26 cellular contexts compared by ENCODE assay signal in genomic region chr11:70445091-70445490, GRCh38. TPM values are rescaled to one million over a fixed set of nuclear protein-coding genes. Genes with fewer than 3 reads are reported as not detected.
DNase-seq lines count a peak whose midpoint lies in the region; ATAC-seq and TF ChIP-seq lines count a peak whose summit lies in the region.
"Had no signal": no experiment of that assay in that cellular context is flagged by ENCODE, and none has a peak within 500 bp of the region (broad histone marks: within the 10 kb centered on the region; RNA-seq: fewer than 3 reads in every experiment).

No MANE protein-coding gene starts in this region.

- H4K8ac ChIP-seq in IMR-90 (ENCODE audit: low read depth in 2 of 2, low read length in 2 of 2) (no peak overlapping the region), mesenchymal stem cell (ENCODE audit: low read length) (no peak overlapping the region)

- DNase-seq in IMR-90 (no peak), mesenchymal stem cell (no peak), posterior vena cava (ENCODE audit: low spot score) (peak; percentile 28), spleen (peak; percentile 4), immature natural killer cell (no peak), NCI-H2227 treated with DMSO at 0.1 percent for 48 hours (lab: John Stamatoyannopoulos, UW) (no peak)
- no peak for DNase-seq in stimulated activated naive CD4-positive, alpha-beta T cell treated with Interleukin-2 at 50 U/mL for 16 hours (lab: John Stamatoyannopoulos, UW)
- DNase-seq in activated CD8-positive, alpha-beta memory T cell treated with anti-CD3 and anti-CD28 coated beads, Interleukin-2, amount 50 U/mL, for 4 hours: no peak
- DNase-seq: 8988T; ACHN; BE2C; C1 segment of cervical spinal cord; CD4-positive, alpha-beta memory T cell; CD4-positive, CD25-positive, alpha-beta regulatory T cell; CD8-positive, alpha-beta memory T cell; COR-L47; DMS 273 treated with DMSO at 0.1 percent for 48 hours; DMS153; DMS53; DMS79; DND-41; EL; GDM1 had no signal

- CTCF ChIA-PET in IMR-90 (lab: Yijun Ruan, JAX): no interaction called here

- no peak for TF ChIP-seq RAD21 in IMR-90 (IDR thresholded peaks at IDR 0.05; ENCODE audit: low read length)

- H4K91ac ChIP-seq in IMR-90 (ENCODE audit: insufficient read depth, low read depth, low read length): no peak overlapping the region
- H4K91ac ChIP-seq in mesenchymal stem cell (ENCODE audit: low read length): no peak overlapping the region

- intact Hi-C loops in IMR-90 (cut with micrococcal nuclease) (loop anchor here (2.0 kb wide), 1 partner anchor 76 kb away; no protein-coding TSS in a partner anchor), posterior vena cava (cut with DNase I) (no loop called here), spleen (cut with DNase I; ENCODE audit: low total_unique reads) (no loop called here)

- no peak overlapping the region for H2BK120ac ChIP-seq in IMR-90 (ENCODE audit: low read depth, low read length)
- no peak overlapping the region for H2BK120ac ChIP-seq in mesenchymal stem cell (ENCODE audit: low read depth, low read length)

- H3K56ac ChIP-seq in IMR-90 (ENCODE audit: extremely low read depth, insufficient read depth, low read length): no peak overlapping the region

- H3K27ac Mint-ChIP-seq in immature natural killer cell: no peak overlapping the region
- H3K27ac Mint-ChIP-seq: CD14-positive monocyte; CD4-positive, alpha-beta memory T cell; CD4-positive, CD25-positive, alpha-beta regulatory T cell; CD8-positive, alpha-beta memory T cell had no signal

- POLR2A ChIA-PET in IMR-90 (lab: Charles Lee; ENCODE audit: unreplicated experiment): no interaction called here

- in situ Hi-C loops in IMR-90 (cut with MboI; ENCODE audit: low sequenced_read_pairs): no loop called here

- H2AK5ac ChIP-seq in IMR-90 (ENCODE audit: low read depth, low read length) (no peak overlapping the region), mesenchymal stem cell (ENCODE audit: low read length, severe bottlenecking) (peak overlapping the region; percentile 4)

- H3K4me1 Mint-ChIP-seq in immature natural killer cell: no peaks in the 10 kb centered on the region
- H3K4me1 Mint-ChIP-seq: CD4-positive, alpha-beta memory T cell; CD4-positive, CD25-positive, alpha-beta regulatory T cell; CD8-positive, alpha-beta memory T cell had no signal

- no peak overlapping the region for H2BK12ac ChIP-seq in mesenchymal stem cell (ENCODE audit: low read length in 2 of 2)

- no peak; the same call in 1 of the 2 replicates for ATAC-seq in IMR-90 (ENCODE audit: low read depth)
- ATAC-seq: GM12878 had no signal

- no peak overlapping the region for H2BK15ac ChIP-seq in IMR-90 (ENCODE audit: low read depth, low read length)
- H2BK15ac ChIP-seq in mesenchymal stem cell (ENCODE audit: low read depth, poor library complexity, severe bottlenecking): no peak overlapping the region

- H3K36me3 ChIP-seq in IMR-90 (ENCODE audit: control insufficient read depth, insufficient read depth, low read length): peaks cover 2% of the 10 kb centered on the region; the same call in 1 of the 2 replicates
- H3K36me3 ChIP-seq in mesenchymal stem cell (ENCODE audit: control insufficient read depth in 1 of 2, insufficient read depth in 2 of 2, low read depth in 1 of 2, low read length in 2 of 2): peaks cover 6% of the 10 kb centered on the region in 2 experiments
- H3K36me3 ChIP-seq in spleen: no peaks in the 10 kb centered on the region
- H3K36me3 ChIP-seq: BE2C, BLaER1 had no signal

- H3K18ac ChIP-seq in IMR-90 (ENCODE audit: low read depth, low read length) (no peak overlapping the region), mesenchymal stem cell (ENCODE audit: low read depth in 1 of 2, low read length in 2 of 2) (no peak overlapping the region)

- BruUV-seq in IMR-90 (replicated peaks; lab: Mats Ljungman, UMichigan): no TSS peak

- no peak overlapping the region for H3K9ac ChIP-seq in IMR-90 (ENCODE audit: low read depth, low read length)
- H3K9ac ChIP-seq in mesenchymal stem cell (ENCODE audit: low read length): no peak overlapping the region
- H3K9ac ChIP-seq: BLaER1 had no signal

- WGBS in IMR-90 (ENCODE audit: extremely low coverage in 2 of 2, insufficient read length in 1 of 2), 2 experiments: 92% methylated on average over 5 of the region's 11 CpGs; no CpG with 5 or more reads in 1 of the 2 experiments
- 96% methylated on average over 11 of the region's 11 CpGs for WGBS in mesenchymal stem cell
- WGBS in spleen, 5 donors: 80 to 87% (median 87%) methylated on average over 11 of the region's 11 CpGs

- H3K4me2 ChIP-seq in IMR-90 (ENCODE audit: low read depth, low read length) (no peak overlapping the region), mesenchymal stem cell (ENCODE audit: low read length, poor library complexity, severe bottlenecking) (no peak overlapping the region)
- H3K4me2 ChIP-seq: BLaER1 had no signal

- no peak overlapping the region for H3K14ac ChIP-seq in IMR-90 (replicated peaks; ENCODE audit: low read depth, low read length)
- H3K14ac ChIP-seq in mesenchymal stem cell (ENCODE audit: low read length in 2 of 2): no peak overlapping the region

- H2BK5ac ChIP-seq in IMR-90 (ENCODE audit: low read depth, low read length, poor library complexity, severe bottlenecking) (no peak overlapping the region), mesenchymal stem cell (ENCODE audit: low read depth, low read length, poor library complexity, severe bottlenecking) (no peak overlapping the region)

- peaks cover 18 to 27% (median 20%) of the 10 kb centered on the region in 6 donors for H3K9me3 Mint-ChIP-seq in immature natural killer cell

- no peaks in the 10 kb centered on the region for H4K20me1 ChIP-seq in IMR-90 (ENCODE audit: insufficient read depth, low read length)
- H4K20me1 ChIP-seq: BLaER1 had no signal

- H3K9me3 ChIP-seq in IMR-90 (ENCODE audit: control insufficient read depth, insufficient read depth, low read length) (peaks cover 9% of the 10 kb centered on the region), mesenchymal stem cell (ENCODE audit: control insufficient read depth, low read length) (peaks cover 15% of the 10 kb centered on the region), spleen (peaks cover 3 to 33% (median 29%) of the 10 kb centered on the region in 8 donors)

- no peak overlapping the region for H3K27ac ChIP-seq in IMR-90 (ENCODE audit: insufficient read depth, low read length)
- no peak overlapping the region for H3K27ac ChIP-seq in mesenchymal stem cell (ENCODE audit: low read length, poor library complexity, severe bottlenecking)
- H3K27ac ChIP-seq in spleen: no peak overlapping the region
- H3K27ac ChIP-seq: BLaER1 had no signal

- H3K79me1 ChIP-seq in IMR-90 (ENCODE audit: low read depth in 1 of 2, low read length in 2 of 2) (no peaks in the 10 kb centered on the region), mesenchymal stem cell (replicated peaks; ENCODE audit: low read length, poor library complexity, severe bottlenecking) (no peaks in the 10 kb centered on the region)

- H3K27me3 ChIP-seq in IMR-90 (ENCODE audit: control insufficient read depth, insufficient read depth, low read length): no peaks in the 10 kb centered on the region
- H3K27me3 ChIP-seq in mesenchymal stem cell (ENCODE audit: control insufficient read depth in 1 of 2, insufficient read depth in 1 of 2, low read length in 2 of 2): no peaks in the 10 kb centered on the region
- H3K27me3 ChIP-seq in spleen (replicated peaks in 1 of 7): peaks cover 0 to 20% (median 0%) of the 10 kb centered on the region in 7 donors
- H3K27me3 ChIP-seq: BE2C, BLaER1 had no signal

- H3K27me3 Mint-ChIP-seq in immature natural killer cell (ENCODE audit: low read depth in 3 of 3): peaks cover 19 to 26% (median 20%) of the 10 kb centered on the region in 3 donors

- no peak overlapping the region for H4K5ac ChIP-seq in IMR-90 (ENCODE audit: low read depth, low read length)

- TF ChIP-seq CTCF in IMR-90 (conservative IDR thresholded peaks at IDR 0.05; ENCODE audit: low read depth, low read length) (no peak), spleen (IDR thresholded peaks at IDR 0.05 in 8 of 11, conservative IDR thresholded peaks at IDR 0.05 in 3 of 11) (no peak)

- no peak overlapping the region for H2AFZ ChIP-seq in IMR-90 (replicated peaks; ENCODE audit: low read length, poor library complexity)
- no peak overlapping the region for H2AFZ ChIP-seq in mesenchymal stem cell (ENCODE audit: low read depth, low read length)

- TF ChIP-seq POLR2A in IMR-90 (IDR thresholded peaks at IDR 0.05; ENCODE audit: low read depth, low read length): no peak
- TF ChIP-seq POLR2A in spleen (IDR thresholded peaks at IDR 0.05): no peak

- no peak overlapping the region for H3K4me3 ChIP-seq in IMR-90 (ENCODE audit: insufficient read depth, low read depth, low read length)
- no peak overlapping the region for H3K4me3 ChIP-seq in mesenchymal stem cell (ENCODE audit: insufficient read depth in 1 of 2, low read depth in 1 of 2, low read length in 2 of 2)
- H3K4me3 ChIP-seq in spleen: no peak overlapping the region
- H3K4me3 ChIP-seq: BLaER1, GM12878 had no signal

- dilution Hi-C loops in IMR-90 (cut with HindIII; ENCODE audit: low sequenced_read_pairs, unreplicated experiment): no loop called here

- H2BK20ac ChIP-seq in IMR-90 (ENCODE audit: low read depth, low read length): no peak overlapping the region

- H3K4me3 Mint-ChIP-seq in immature natural killer cell: no peak overlapping the region
- H3K4me3 Mint-ChIP-seq: CD4-positive, alpha-beta memory T cell; CD4-positive, CD25-positive, alpha-beta regulatory T cell; CD8-positive, alpha-beta memory T cell had no signal

- no peak overlapping the region for H3K23ac ChIP-seq in IMR-90 (ENCODE audit: low read depth, low read length)
- no peak overlapping the region for H3K23ac ChIP-seq in mesenchymal stem cell (ENCODE audit: low read length in 2 of 2)

- no peak overlapping the region for H3K4ac ChIP-seq in IMR-90 (ENCODE audit: low read depth, low read length)
- H3K4ac ChIP-seq in mesenchymal stem cell (ENCODE audit: low read depth in 1 of 2, low read length in 2 of 2): no peak overlapping the region

- no peaks in the 10 kb centered on the region for H3K4me1 ChIP-seq in IMR-90 (ENCODE audit: control insufficient read depth, insufficient read depth, low read length)
- peaks cover 9% of the 10 kb centered on the region for H3K4me1 ChIP-seq in mesenchymal stem cell (ENCODE audit: control insufficient read depth, insufficient read depth, low read depth, low read length)
- no peaks in the 10 kb centered on the region for H3K4me1 ChIP-seq in spleen
- H3K4me1 ChIP-seq: BE2C had no signal

- 0 out of 2 replicates have a peak, but pooled peaks cover 2% of the 10 kb centered on the region for H3K9me1 ChIP-seq in IMR-90 (ENCODE audit: insufficient read depth, low read length)

- peak overlapping the region; percentile 15 for H2AK9ac ChIP-seq in IMR-90 (replicated peaks; ENCODE audit: low read depth, low read length, poor library complexity)

- peaks cover 5 to 18% (median 18%) of the 10 kb centered on the region in 3 donors for H3K36me3 Mint-ChIP-seq in immature natural killer cell
- H3K36me3 Mint-ChIP-seq: CD14-positive monocyte; CD4-positive, CD25-positive, alpha-beta regulatory T cell had no signal

RNA-seq across cellular contexts. Expression of gene CTTN, which starts 46.8 kb away (rescaled TPM):
- total RNA-seq in IMR-90 (2012; rRNA removed) (287 and 341 TPM in 2 replicates), posterior vena cava (100 to 1,000 TPM; 192 to 195 TPM), spleen (100 to 1,000 TPM in 5 of 7 donors, 10 to 100 TPM in 2; 89.2 to 149 (median 115) TPM)
- polyA plus RNA-seq in IMR-90 (2012; rRNA removed) (278 and 296 TPM in 2 replicates), spleen (10 to 100 TPM; 18.4 to 52.5 (median 30.3) TPM), immature natural killer cell (under 1 TPM in 2 of 3 donors, not detected in 1; 0.53 to 0.67 TPM)
- polyA plus RNA-seq in IMR-90 (2012; cell fraction: cytosol; rRNA removed): 121 and 139 TPM in 2 replicates
- 1,027 and 1,310 TPM in 2 replicates for polyA plus RNA-seq in IMR-90 (2012; cell fraction: nucleus; rRNA removed; ENCODE audit: low replicate concordance)
- polyA plus RNA-seq in mesenchymal stem cell (2013, experiment 1 of 2): 258 TPM
- polyA plus RNA-seq in mesenchymal stem cell (2013, experiment 2 of 2): 243 TPM
- polyA plus RNA-seq: CD8-positive, alpha-beta memory T cell had no signal

Comparison
In these comparisons a context has a peak if more than half of its experiments do, and no peak if none do; other contexts are left out.
1. DNase-seq: peak in posterior vena cava (single experiment) and spleen (single experiment); none in IMR-90 (single experiment), mesenchymal stem cell (single experiment), immature natural killer cell (0 of 3), stimulated activated naive CD4-positive, alpha-beta T cell treated with Interleukin-2 at 50 U/mL for 16 hours (single experiment), activated CD8-positive, alpha-beta memory T cell treated with anti-CD3 and anti-CD28 coated beads, Interleukin-2, amount 50 U/mL, for 4 hours (single experiment) and NCI-H2227 treated with DMSO at 0.1 percent for 48 hours (single experiment).